In genomic region chr3:30578986-30579579, GRCh38 we compare ENCODE assay signal across 1 cellular context.
TF ChIP-seq lines count a peak whose summit lies in the region.

No MANE protein-coding gene starts in this region.

TF ChIP-seq in HepG2, 621 proteins besides CTCF, POLR2A, EP300 and RAD21 (continued from another document):
- no peak for TF ChIP-seq CHD4 (IDR thresholded peaks at IDR 0.05; ENCODE audit: borderline replicate concordance, low read length)
- TF ChIP-seq, protein P1, sequence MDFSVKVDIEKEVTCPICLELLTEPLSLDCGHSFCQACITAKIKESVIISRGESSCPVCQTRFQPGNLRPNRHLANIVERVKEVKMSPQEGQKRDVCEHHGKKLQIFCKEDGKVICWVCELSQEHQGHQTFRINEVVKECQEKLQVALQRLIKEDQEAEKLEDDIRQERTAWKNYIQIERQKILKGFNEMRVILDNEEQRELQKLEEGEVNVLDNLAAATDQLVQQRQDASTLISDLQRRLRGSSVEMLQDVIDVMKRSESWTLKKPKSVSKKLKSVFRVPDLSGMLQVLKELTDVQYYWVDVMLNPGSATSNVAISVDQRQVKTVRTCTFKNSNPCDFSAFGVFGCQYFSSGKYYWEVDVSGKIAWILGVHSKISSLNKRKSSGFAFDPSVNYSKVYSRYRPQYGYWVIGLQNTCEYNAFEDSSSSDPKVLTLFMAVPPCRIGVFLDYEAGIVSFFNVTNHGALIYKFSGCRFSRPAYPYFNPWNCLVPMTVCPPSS (IDR thresholded peaks at IDR 0.05), result no peak
- no peak for TF ChIP-seq KDM5A (IDR thresholded peaks at IDR 0.05; ENCODE audit: borderline replicate concordance, low read length)
- TF ChIP-seq KDM5B (CRISPR knock-in tag; IDR thresholded peaks at IDR 0.05; ENCODE audit: borderline replicate concordance), result no peak
